In genomic region chr4:11976726-11977263, GRCh38 we compare ENCODE assay signal across 23 cellular contexts.
DNase-seq lines count a peak whose midpoint lies in the region; ATAC-seq, FAIRE-seq and TF ChIP-seq lines count a peak whose summit lies in the region.
"Had no signal": no experiment of that assay in that cellular context is flagged by ENCODE, and none has a peak within 500 bp of the region (broad histone marks: within the 10 kb centered on the region; RNA-seq: fewer than 3 reads in every experiment).

No MANE protein-coding gene starts in this region.

- H3K27me3 ChIP-seq in OCI-LY3 (ENCODE audit: low read depth, low read length) = no peaks in the 10 kb centered on the region
- H3K27me3 ChIP-seq in bronchial epithelial cell (ENCODE audit: control insufficient read depth, insufficient read depth, low read length) = no peaks in the 10 kb centered on the region
- no peaks in the 10 kb centered on the region for H3K27me3 ChIP-seq in endothelial cell of umbilical vein (ENCODE audit: control insufficient read depth in 2 of 2, insufficient read depth in 2 of 2, low read length in 2 of 2)
- H3K27me3 ChIP-seq in testis = no peaks in the 10 kb centered on the region
- H3K27me3 ChIP-seq: BE2C, BLaER1 had no signal

- dilution Hi-C loops in endothelial cell of umbilical vein (cut with MboI; ENCODE audit: extremely low pct_ligation_motif_present, low sequenced_read_pairs) = no loop called here

- CTCF ChIA-PET in endothelial cell of umbilical vein (lab: Charles Lee) = interaction anchor here (1.6 kb wide), 1 partner anchor 22 kb away, joined by 4 read pairs; no protein-coding TSS in a partner anchor

- H3K4me2 ChIP-seq in OCI-LY3 (ENCODE audit: low read length) (peak overlapping the region; percentile 14; the same call in 1 of the 2 replicates), endothelial cell of umbilical vein (ENCODE audit: insufficient read depth, low read length) (peak overlapping the region; percentile 55)
- H3K4me2 ChIP-seq: BLaER1 had no signal

- peaks cover 6% of the 10 kb centered on the region for H3K4me1 ChIP-seq in OCI-LY3 (ENCODE audit: low read length)
- peaks cover 22% of the 10 kb centered on the region for H3K4me1 ChIP-seq in endothelial cell of umbilical vein (ENCODE audit: control insufficient read depth, extremely low read depth, insufficient read depth, low read length)
- no peaks in the 10 kb centered on the region for H3K4me1 ChIP-seq in testis
- H3K4me1 ChIP-seq: BE2C, BLaER1, Caco-2 had no signal

- no peak for ATAC-seq in omental fat pad (ENCODE audit: low FRiP score)
- ATAC-seq: CD8-positive, alpha-beta T cell had no signal

- POLR2A ChIA-PET in endothelial cell of umbilical vein (lab: Charles Lee) = no interaction called here

- peak; percentile 29 for DNase-seq in bronchial epithelial cell (ENCODE audit: low read depth)
- DNase-seq in endothelial cell of umbilical vein (ENCODE audit: low read depth, low spot score) = peak; percentile 54
- no peak for DNase-seq in omental fat pad (ENCODE audit: low spot score)
- no peak for DNase-seq in mesenteric fat pad (ENCODE audit: low spot score)
- no peak for DNase-seq in testis
- DNase-seq in activated effector memory CD4-positive, alpha-beta T cell treated with Interleukin-2 at 50 U/mL for 16 hours = no peak
- DNase-seq: 8988T; ACHN; BE2C; C1 segment of cervical spinal cord; Caco-2; Calu3; CD4-positive, CD25-positive, alpha-beta regulatory T cell; CD8-positive, alpha-beta T cell; DMS79 treated with DMSO at 0.1 percent for 48 hours; GF-D8 had no signal

- H3K9ac ChIP-seq in OCI-LY3 (ENCODE audit: low read length) = no peak overlapping the region
- H3K9ac ChIP-seq in endothelial cell of umbilical vein (replicated peaks; ENCODE audit: extremely low read depth, insufficient read depth, low read length) = no peak overlapping the region
- H3K9ac ChIP-seq: BLaER1 had no signal

- H3K79me2 ChIP-seq in OCI-LY3 (ENCODE audit: low read length) = no peaks in the 10 kb centered on the region
- H3K79me2 ChIP-seq in endothelial cell of umbilical vein (ENCODE audit: control insufficient read depth, insufficient read depth, low read length) = no peaks in the 10 kb centered on the region

- no peak overlapping the region for H3K27ac ChIP-seq in OCI-LY3 (ENCODE audit: low read length)
- H3K27ac ChIP-seq in endothelial cell of umbilical vein (ENCODE audit: insufficient read depth, low read depth, low read length) = no peak overlapping the region
- no peak overlapping the region for H3K27ac ChIP-seq in testis
- H3K27ac ChIP-seq: BLaER1 had no signal

- FAIRE-seq in bronchial epithelial cell (lab: Jason Lieb, UNC) (no peak), endothelial cell of umbilical vein (lab: Jason Lieb, UNC) (peak; percentile 60)
- FAIRE-seq: A204.1, D721Med, G401.6, GM12891, GM19239 had no signal

- H2AFZ ChIP-seq in OCI-LY3 (ENCODE audit: low read depth, low read length) (no peak overlapping the region), endothelial cell of umbilical vein (ENCODE audit: low read depth, low read length) (peak overlapping the region; percentile 58)

- H3K4me3 ChIP-seq in OCI-LY3 (ENCODE audit: low read length) (no peak overlapping the region), bronchial epithelial cell (ENCODE audit: low read depth, low read length) (no peak overlapping the region), endothelial cell of umbilical vein (replicated peaks in 1 of 3; ENCODE audit: insufficient read depth in 1 of 3, low read depth in 1 of 3, low read length in 3 of 3) (no peak overlapping the region), testis (no peak overlapping the region)
- H3K4me3 ChIP-seq: BLaER1 had no signal

- WGBS in testis, 2 donors = 85 to 90% methylated on average over 3 of the region's 3 CpGs

- no TSS peak for BruUV-seq in endothelial cell of umbilical vein (replicated peaks; lab: Mats Ljungman, UMichigan)

- TF ChIP-seq POLR2A in endothelial cell of umbilical vein (IDR thresholded peaks at IDR 0.05; ENCODE audit: low read depth, low read length) (no peak), testis (IDR thresholded peaks at IDR 0.05) (no peak)

- H4K20me1 ChIP-seq in OCI-LY3 (ENCODE audit: insufficient read depth, low read length) (no peaks in the 10 kb centered on the region), endothelial cell of umbilical vein (replicated peaks; ENCODE audit: control insufficient read depth, extremely low read depth, insufficient read depth, low read length) (no peaks in the 10 kb centered on the region)
- H4K20me1 ChIP-seq: BLaER1 had no signal

- H3K36me3 ChIP-seq in OCI-LY3 (replicated peaks; ENCODE audit: low read depth, low read length) (no peaks in the 10 kb centered on the region), bronchial epithelial cell (ENCODE audit: control insufficient read depth, insufficient read depth, low read length) (no peaks in the 10 kb centered on the region), endothelial cell of umbilical vein (ENCODE audit: control insufficient read depth in 2 of 2, extremely low read depth in 1 of 2, insufficient read depth in 2 of 2, low read length in 2 of 2) (no peaks in the 10 kb centered on the region), testis (ENCODE audit: low read depth, missing control alignments) (no peaks in the 10 kb centered on the region)
- H3K36me3 ChIP-seq: BE2C, BLaER1 had no signal

- no peaks in the 10 kb centered on the region for H3K9me3 ChIP-seq in OCI-LY3 (ENCODE audit: insufficient read depth, low read length)
- H3K9me3 ChIP-seq in endothelial cell of umbilical vein (replicated peaks; ENCODE audit: control insufficient read depth, insufficient read depth, low read length) = no peaks in the 10 kb centered on the region
- no peaks in the 10 kb centered on the region for H3K9me3 ChIP-seq in testis
- H3K9me3 ChIP-seq: BE2C, BLaER1, Caco-2 had no signal

- no peaks in the 10 kb centered on the region for H3K9me1 ChIP-seq in endothelial cell of umbilical vein (replicated peaks; ENCODE audit: control insufficient read depth, extremely low read depth, insufficient read depth, low read length)

- intact Hi-C loops in endothelial cell of umbilical vein (cut with micrococcal nuclease) = no loop called here
- intact Hi-C loops in testis (cut with DNase I; ENCODE audit: low total_unique reads) = no loop called here

- TF ChIP-seq CTCF in OCI-LY3 (IDR thresholded peaks at IDR 0.05; ENCODE audit: low read depth, low read length) (no peak), bronchial epithelial cell (IDR thresholded peaks at IDR 0.05; ENCODE audit: insufficient read depth, low read length, severe bottlenecking) (no peak), endothelial cell of umbilical vein (IDR thresholded peaks at IDR 0.05; ENCODE audit: extremely low read depth in 1 of 2, insufficient read depth in 1 of 2, low read depth in 1 of 2, low read length in 2 of 2) (no peak), omental fat pad (IDR thresholded peaks at IDR 0.05) (no peak), testis (IDR thresholded peaks at IDR 0.05) (no peak)

TF ChIP-seq in endothelial cell of umbilical vein, 7 proteins besides CTCF, POLR2A, EP300 and RAD21:
- TF ChIP-seq MYC (IDR thresholded peaks at IDR 0.05; ENCODE audit: low read depth, low read length) = no peak
- TF ChIP-seq JUN (IDR thresholded peaks at IDR 0.05; ENCODE audit: borderline replicate concordance, insufficient read depth, insufficient read length, low read depth) = peak; percentile 59
- peak; percentile 15 for TF ChIP-seq POLR2AphosphoS5 (IDR thresholded peaks at IDR 0.05; ENCODE audit: insufficient read depth, low read depth, low read length)
- TF ChIP-seq EZH2 (IDR thresholded peaks at IDR 0.05; ENCODE audit: borderline replicate concordance, low read depth, low read length, severe bottlenecking) = no peak
- TF ChIP-seq, protein P1, sequence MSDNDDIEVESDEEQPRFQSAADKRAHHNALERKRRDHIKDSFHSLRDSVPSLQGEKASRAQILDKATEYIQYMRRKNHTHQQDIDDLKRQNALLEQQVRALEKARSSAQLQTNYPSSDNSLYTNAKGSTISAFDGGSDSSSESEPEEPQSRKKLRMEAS (IDR thresholded peaks at IDR 0.05; ENCODE audit: insufficient read depth, insufficient read length) = no peak
- peak; percentile 85 for TF ChIP-seq FOS (IDR thresholded peaks at IDR 0.05; ENCODE audit: borderline replicate concordance, insufficient read depth, low read length)
- peak; percentile 58 for TF ChIP-seq GATA2 (IDR thresholded peaks at IDR 0.05; ENCODE audit: insufficient read depth, insufficient read length, low read depth, low read length)

Comparison
In these comparisons a context has a peak if more than half of its experiments do, and no peak if none do; other contexts are left out.
1. DNase-seq: peak in bronchial epithelial cell (single experiment) and endothelial cell of umbilical vein (single experiment); none in omental fat pad (single experiment), mesenteric fat pad (single experiment), testis (single experiment) and activated effector memory CD4-positive, alpha-beta T cell treated with Interleukin-2 at 50 U/mL for 16 hours (single experiment).